8 cellular contexts compared by ENCODE assay signal in genomic region chr13:102773441-102774209, GRCh38. TPM values are rescaled to one million over a fixed set of nuclear protein-coding genes. Genes with fewer than 3 reads are reported as not detected.
DNase-seq lines count a peak whose midpoint lies in the region; ATAC-seq and TF ChIP-seq lines count a peak whose summit lies in the region.

Gene TEX30, minus strand, starts transcription at chr13:102773786. Its CDS starts 3,760 bp downstream, at chr13:102770026.

- H3K4me3 ChIP-seq in CD4-positive, CD25-positive, alpha-beta regulatory T cell (ENCODE audit: low read depth, low read length) = peak within 1 kb of the TSS; percentile 81
- H3K4me3 ChIP-seq in lower lobe of right lung = peak within 1 kb of the TSS; percentile 81

- no peaks in the 10 kb centered on the region for H3K36me3 Mint-ChIP-seq in CD4-positive, CD25-positive, alpha-beta regulatory T cell
- peaks cover 27% of the 10 kb centered on the region for H3K36me3 Mint-ChIP-seq in activated CD8-positive, alpha-beta T cell treated with anti-CD3 and anti-CD28 coated beads, Interleukin-2, amount 10 ng/mL, durations not matched to agents 7 days and 5 days (ENCODE audit: low read depth)

- no peaks in the 10 kb centered on the region for H3K27me3 ChIP-seq in CD4-positive, CD25-positive, alpha-beta regulatory T cell (ENCODE audit: control insufficient read depth, insufficient read depth, low read length)
- H3K27me3 ChIP-seq in lower lobe of right lung (ENCODE audit: low read depth) = no peaks in the 10 kb centered on the region

- H3K27ac Mint-ChIP-seq in CD4-positive, CD25-positive, alpha-beta regulatory T cell = peak within 1 kb of the TSS; percentile 91 to 97 (median 96)
- H3K27ac Mint-ChIP-seq in activated CD8-positive, alpha-beta T cell treated with anti-CD3 and anti-CD28 coated beads, Interleukin-2, amount 10 ng/mL, durations not matched to agents 7 days and 5 days = peak within 1 kb of the TSS; percentile 92

- CTCF ChIA-PET in activated CD8-positive, alpha-beta T cell treated with anti-CD3 and anti-CD28 coated beads, Interleukin-2, amount 10 ng/mL, durations not matched to agents 7 days and 5 days (lab: Charles Lee) = interaction anchor here (1.0 to 5.2 kb wide), 5 partner anchors 17 to 180 kb away, joined by 4 to 32 read pairs (median 5); no protein-coding TSS in a partner anchor

- H3K4me1 Mint-ChIP-seq in CD4-positive, CD25-positive, alpha-beta regulatory T cell = peaks cover 17 to 43% (median 28%) of the 10 kb centered on the region in 4 donors
- H3K4me1 Mint-ChIP-seq in activated CD8-positive, alpha-beta T cell treated with anti-CD3 and anti-CD28 coated beads, Interleukin-2, amount 10 ng/mL, durations not matched to agents 7 days and 5 days (ENCODE audit: low read depth) = peaks cover 63% of the 10 kb centered on the region

- no peaks in the 10 kb centered on the region for H3K9me3 ChIP-seq in CD4-positive, CD25-positive, alpha-beta regulatory T cell (ENCODE audit: control insufficient read depth in 2 of 2, low read length in 2 of 2)
- no peaks in the 10 kb centered on the region for H3K9me3 ChIP-seq in lower lobe of right lung

- no peaks in the 10 kb centered on the region for H3K27me3 Mint-ChIP-seq in CD4-positive, CD25-positive, alpha-beta regulatory T cell
- no peaks in the 10 kb centered on the region for H3K27me3 Mint-ChIP-seq in activated CD8-positive, alpha-beta T cell treated with anti-CD3 and anti-CD28 coated beads, Interleukin-2, amount 10 ng/mL, durations not matched to agents 7 days and 5 days (ENCODE audit: low read depth)

- peak within 1 kb of the TSS; percentile 83 for H3K27ac ChIP-seq in CD4-positive, CD25-positive, alpha-beta regulatory T cell (ENCODE audit: insufficient read depth, low read length, poor library complexity, severe bottlenecking)
- peak within 1 kb of the TSS; percentile 83 for H3K27ac ChIP-seq in lower lobe of right lung

- TF ChIP-seq CTCF in lower lobe of right lung (IDR thresholded peaks at IDR 0.05) = peak; percentile 32

- peak within 1 kb of the TSS; percentile 91 to 98 (median 92) for H3K4me3 Mint-ChIP-seq in CD4-positive, CD25-positive, alpha-beta regulatory T cell
- peak within 1 kb of the TSS; percentile 84 for H3K4me3 Mint-ChIP-seq in activated CD8-positive, alpha-beta T cell treated with anti-CD3 and anti-CD28 coated beads, Interleukin-2, amount 10 ng/mL, durations not matched to agents 7 days and 5 days

- POLR2A ChIA-PET in activated CD8-positive, alpha-beta T cell treated with anti-CD3 and anti-CD28 coated beads, Interleukin-2, amount 10 ng/mL, durations not matched to agents 7 days and 5 days (lab: Charles Lee) = interaction anchor here (0.6 to 4.3 kb wide), 11 partner anchors 11 to 379 kb away, joined by 3 to 62 read pairs (median 3); partner anchors contain the start of genes BIVM, ERCC5, POGLUT2 and TPP2

- no peaks in the 10 kb centered on the region for H3K9me3 Mint-ChIP-seq in CD4-positive, CD25-positive, alpha-beta regulatory T cell
- H3K9me3 Mint-ChIP-seq in activated CD8-positive, alpha-beta T cell treated with anti-CD3 and anti-CD28 coated beads, Interleukin-2, amount 10 ng/mL, durations not matched to agents 7 days and 5 days (ENCODE audit: insufficient read depth) = no peaks in the 10 kb centered on the region

- peaks cover 11% of the 10 kb centered on the region for H3K4me1 ChIP-seq in CD4-positive, CD25-positive, alpha-beta regulatory T cell (ENCODE audit: control insufficient read depth, insufficient read depth, low read length, poor library complexity, severe bottlenecking)
- peaks cover 11% of the 10 kb centered on the region for H3K4me1 ChIP-seq in lower lobe of right lung

- intact Hi-C loops in lower lobe of right lung (cut with DNase I) = no loop called here

- peak; percentile 82 to 89 (median 89) for DNase-seq in CD4-positive, CD25-positive, alpha-beta regulatory T cell
- DNase-seq in NCI-H748 (lab: John Stamatoyannopoulos, UW; ENCODE audit: unreplicated experiment) (peak; percentile 93), ecto neural progenitor cell (ENCODE audit: low spot score) (peak; percentile 85), lower lobe of right lung (peak; percentile 90)
- DNase-seq in activated CD8-positive, alpha-beta T cell treated with anti-CD3 and anti-CD28 coated beads, Interleukin-2, amount 10 ng/mL, durations not matched to agents 7 days and 5 days = peak; percentile 89
- DNase-seq in stimulated activated CD4-positive, alpha-beta T cell treated with anti-CD3 and anti-CD28 coated beads, TNF-alpha, amount 100 ng/mL, for 24 hours (ENCODE audit: low read depth in 3 of 3) = peak; percentile 66 to 82 (median 72)

- peak; percentile 98 for ATAC-seq in CD4-positive, CD25-positive, alpha-beta regulatory T cell (ENCODE audit: low read depth in 2 of 2)
- ATAC-seq in GM19372 (IDR thresholded peaks at IDR 0.05; ENCODE audit: low read depth, unreplicated experiment) (peak; percentile 90), HG03520 (IDR thresholded peaks at IDR 0.05; ENCODE audit: unreplicated experiment) (peak; percentile 93), lower lobe of right lung (peak; percentile 99 to 100)
- ATAC-seq in activated CD8-positive, alpha-beta T cell treated with anti-CD3 and anti-CD28 coated beads, Interleukin-2, amount 10 ng/mL, durations not matched to agents 7 days and 5 days = peak; percentile 96

- H3K36me3 ChIP-seq in CD4-positive, CD25-positive, alpha-beta regulatory T cell (ENCODE audit: control insufficient read depth, insufficient read depth, low read length) = no peaks in the 10 kb centered on the region
- H3K36me3 ChIP-seq in lower lobe of right lung = no peaks in the 10 kb centered on the region

RNA-seq across cellular contexts. Expression of gene TEX30, which starts in this region (rescaled TPM):
- total RNA-seq in CD4-positive, CD25-positive, alpha-beta regulatory T cell = 8.4 TPM
- 10 to 100 TPM; 17.5 to 29.5 (median 26.0) TPM for polyA plus RNA-seq in CD4-positive, CD25-positive, alpha-beta regulatory T cell
- 10 to 100 TPM; 40.1 to 43.3 TPM for total RNA-seq in activated CD8-positive, alpha-beta T cell treated with anti-CD3 and anti-CD28 coated beads, Interleukin-2, amount 10 ng/mL, durations not matched to agents 7 days and 5 days
- 5.8 TPM for total RNA-seq in lower lobe of right lung

Comparison
In these comparisons a context has a peak if more than half of its experiments do, and no peak if none do; other contexts are left out.
1. Peak in every context shown above with its lines: DNase-seq, ATAC-seq, H3K4me3 ChIP-seq and H3K27ac ChIP-seq.